ENCODE assay signal across 9 cellular contexts in the genomic region with DNA sequence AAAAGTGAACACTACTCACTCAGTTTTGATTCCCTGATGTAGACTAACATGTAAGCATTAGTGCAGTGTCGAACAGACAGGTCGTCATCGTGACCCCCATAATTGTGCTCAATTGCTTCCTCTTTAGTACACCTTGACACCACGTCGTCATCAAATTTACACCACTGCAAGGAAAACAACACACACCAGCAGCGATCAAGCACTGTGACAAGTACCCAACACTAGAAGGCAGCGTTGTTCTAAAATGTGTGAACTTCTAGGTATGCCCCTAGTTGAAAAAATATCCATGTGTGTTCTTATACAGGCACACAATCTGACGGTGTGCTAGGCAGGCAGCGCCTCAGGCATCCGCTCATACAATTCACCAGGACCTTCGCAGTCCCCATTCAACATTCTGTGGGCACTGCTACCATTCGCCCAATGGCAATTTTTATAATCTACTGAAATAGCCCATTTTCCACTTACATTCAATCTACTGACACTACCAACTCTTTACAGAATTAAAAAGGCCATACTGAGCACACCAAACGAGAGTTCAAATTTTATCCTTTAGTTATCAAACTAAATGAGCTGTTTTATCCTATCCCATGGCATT. TPM values are rescaled to one million over a fixed set of nuclear protein-coding genes. Genes with fewer than 3 reads are reported as not detected.
A peak's percentile ranks its signal among the peaks of the same experiment; 100 is the strongest.
DNase-seq lines count a peak whose midpoint lies in the region; ATAC-seq and TF ChIP-seq lines count a peak whose summit lies in the region.
"Had no signal": no experiment of that assay in that cellular context is flagged by ENCODE, and none has a peak within 500 bp of the region (broad histone marks: within the 10 kb centered on the region; RNA-seq: fewer than 3 reads in every experiment).

No MANE protein-coding gene starts in this region.

- H2AFZ ChIP-seq in hepatocyte: no peak overlapping the region

- intact Hi-C loops in activated T-helper 1 cell treated with anti-CD3 and anti-CD28 coated beads, Interleukin-12 subunit alpha, Interleukin-12 subunit beta, Interleukin-2, Interleukin-4 antibody, amounts not matched to agents 30 ng/mL and 10 ng/mL and 1 ng/mL, durations not matched to agents 14 hours and 24 hours and 36 hours (cut with micrococcal nuclease): loop anchor here (1.0 kb wide), 2 partner anchors 31 to 103 kb away; no protein-coding TSS in a partner anchor

- TF ChIP-seq CTCF in HFF-Myc (IDR thresholded peaks at IDR 0.05; ENCODE audit: low read depth, low read length, missing control alignments) (peak; percentile 49), RWPE2 (IDR thresholded peaks at IDR 0.05; ENCODE audit: poor library complexity, severe bottlenecking) (peak; percentile 34), hepatocyte (IDR thresholded peaks at IDR 0.05; ENCODE audit: poor library complexity) (peak; percentile 45)

- no peaks in the 10 kb centered on the region for H3K27me3 ChIP-seq in RWPE2 (ENCODE audit: insufficient read depth, poor library complexity, severe bottlenecking)
- H3K27me3 ChIP-seq in hepatocyte: no peaks in the 10 kb centered on the region
- H3K27me3 ChIP-seq: SJCRH30 had no signal

- H3K9me2 ChIP-seq in hepatocyte (replicated peaks; ENCODE audit: insufficient read depth): no peaks in the 10 kb centered on the region

- in situ Hi-C loops in Caki2 (cut with HindIII; ENCODE audit: low pct_unique_long_range_greater_than_20kb, low sequenced_read_pairs): no loop called here

- DNase-seq in Caki2 (ENCODE audit: low read depth) (peak; percentile 41), HFF-Myc (ENCODE audit: extremely low read depth, low read depth) (no peak), RWPE2 (ENCODE audit: low spot score) (no peak), hepatocyte (ENCODE audit: low spot score) (peak; percentile 44), NCI-H1436 (lab: John Stamatoyannopoulos, UW) (no peak), amygdala (lab: John Stamatoyannopoulos, UW) (no peak)
- DNase-seq in activated T-helper 1 cell treated with anti-CD3 and anti-CD28 coated beads, Interleukin-12 subunit alpha, Interleukin-12 subunit beta, Interleukin-2, Interleukin-4 antibody, amounts not matched to agents 30 ng/mL and 10 ng/mL and 1 ng/mL, durations not matched to agents 14 hours and 24 hours and 36 hours (ENCODE audit: low spot score): no peak

- ATAC-seq in RWPE2 (ENCODE audit: low read depth): 0 out of 3 replicates have a peak, but pooled peaks have one; percentile 40
- no peak for ATAC-seq in GM18909 (IDR thresholded peaks at IDR 0.05; ENCODE audit: poor library complexity, unreplicated experiment)

- 86% methylated on average over 13 of the region's 13 CpGs for WGBS in hepatocyte (ENCODE audit: low lambda C conversion rate, missing lambda C conversion rate)

- peaks cover 55% of the 10 kb centered on the region for H3K36me3 Mint-ChIP-seq in activated T-helper 1 cell treated with anti-CD3 and anti-CD28 coated beads, Interleukin-12 subunit alpha, Interleukin-12 subunit beta, Interleukin-2, Interleukin-4 antibody, amounts not matched to agents 30 ng/mL and 10 ng/mL and 1 ng/mL, durations not matched to agents 14 hours and 24 hours and 36 hours (ENCODE audit: low read depth)

- peaks cover 37% of the 10 kb centered on the region for H3K79me2 ChIP-seq in hepatocyte

- no peak overlapping the region for H3K4me3 Mint-ChIP-seq in activated T-helper 1 cell treated with anti-CD3 and anti-CD28 coated beads, Interleukin-12 subunit alpha, Interleukin-12 subunit beta, Interleukin-2, Interleukin-4 antibody, amounts not matched to agents 30 ng/mL and 10 ng/mL and 1 ng/mL, durations not matched to agents 14 hours and 24 hours and 36 hours

- no peak overlapping the region for H3K4me2 ChIP-seq in hepatocyte

- H3K27me3 Mint-ChIP-seq in activated T-helper 1 cell treated with anti-CD3 and anti-CD28 coated beads, Interleukin-12 subunit alpha, Interleukin-12 subunit beta, Interleukin-2, Interleukin-4 antibody, amounts not matched to agents 30 ng/mL and 10 ng/mL and 1 ng/mL, durations not matched to agents 14 hours and 24 hours and 36 hours (ENCODE audit: insufficient read depth): no peaks in the 10 kb centered on the region

- H3K4me3 ChIP-seq in HFF-Myc (replicated peaks; ENCODE audit: low read depth, low read length) (no peak overlapping the region), RWPE2 (ENCODE audit: severe bottlenecking) (no peak overlapping the region), hepatocyte (no peak overlapping the region)
- H3K4me3 ChIP-seq: SJCRH30 had no signal

- H4K20me1 ChIP-seq in hepatocyte (ENCODE audit: insufficient read depth, poor library complexity, severe bottlenecking): peaks cover 6% of the 10 kb centered on the region

- H3K9me3 Mint-ChIP-seq in activated T-helper 1 cell treated with anti-CD3 and anti-CD28 coated beads, Interleukin-12 subunit alpha, Interleukin-12 subunit beta, Interleukin-2, Interleukin-4 antibody, amounts not matched to agents 30 ng/mL and 10 ng/mL and 1 ng/mL, durations not matched to agents 14 hours and 24 hours and 36 hours: no peaks in the 10 kb centered on the region

- H3K9me3 ChIP-seq in RWPE2 (ENCODE audit: severe bottlenecking): no peaks in the 10 kb centered on the region
- no peaks in the 10 kb centered on the region for H3K9me3 ChIP-seq in hepatocyte (ENCODE audit: low read depth)
- H3K9me3 ChIP-seq: SJCRH30 had no signal

- peaks cover 24% of the 10 kb centered on the region for H3K4me1 Mint-ChIP-seq in activated T-helper 1 cell treated with anti-CD3 and anti-CD28 coated beads, Interleukin-12 subunit alpha, Interleukin-12 subunit beta, Interleukin-2, Interleukin-4 antibody, amounts not matched to agents 30 ng/mL and 10 ng/mL and 1 ng/mL, durations not matched to agents 14 hours and 24 hours and 36 hours (ENCODE audit: low read depth)

- no peak overlapping the region for H3K27ac ChIP-seq in RWPE2 (ENCODE audit: poor library complexity, severe bottlenecking)
- H3K27ac ChIP-seq in hepatocyte: no peak overlapping the region
- H3K27ac ChIP-seq: SJCRH30 had no signal

- H3K27ac Mint-ChIP-seq in activated T-helper 1 cell treated with anti-CD3 and anti-CD28 coated beads, Interleukin-12 subunit alpha, Interleukin-12 subunit beta, Interleukin-2, Interleukin-4 antibody, amounts not matched to agents 30 ng/mL and 10 ng/mL and 1 ng/mL, durations not matched to agents 14 hours and 24 hours and 36 hours: no peak overlapping the region

- H3K36me3 ChIP-seq in RWPE2 (ENCODE audit: low read depth): peaks cover 95% of the 10 kb centered on the region
- peaks cover 8% of the 10 kb centered on the region for H3K36me3 ChIP-seq in hepatocyte (replicated peaks; ENCODE audit: insufficient read depth, low read depth)

- H3K4me1 ChIP-seq in RWPE2 (ENCODE audit: insufficient read depth, poor library complexity, severe bottlenecking) (no peaks in the 10 kb centered on the region), hepatocyte (ENCODE audit: insufficient read depth) (no peaks in the 10 kb centered on the region)
- H3K4me1 ChIP-seq: SJCRH30 had no signal

RNA-seq across cellular contexts. Expression of a gene that starts 23.1 kb away (rescaled TPM):
- not detected in 2 replicates for total RNA-seq in Caki2 (2014; rRNA removed; shearing (Covaris generic); ENCODE audit: low replicate concordance)
- total RNA-seq in hepatocyte: not detected in 2 replicates
- polyA plus RNA-seq in hepatocyte: not detected in 2 replicates
- total RNA-seq in activated T-helper 1 cell treated with anti-CD3 and anti-CD28 coated beads, Interleukin-12 subunit alpha, Interleukin-12 subunit beta, Interleukin-2, Interleukin-4 antibody, amounts not matched to agents 30 ng/mL and 10 ng/mL and 1 ng/mL, durations not matched to agents 14 hours and 24 hours and 36 hours: not detected in 2 replicates
- total RNA-seq: SJCRH30 had no signal

RNA-seq across cellular contexts. Expression of a gene that starts 36.5 kb away (rescaled TPM):
- total RNA-seq in Caki2 (2014; rRNA removed; shearing (Covaris generic); ENCODE audit: low replicate concordance): 293 and 367 TPM in 2 replicates
- total RNA-seq in hepatocyte: 113 and 140 TPM in 2 replicates
- 164 and 167 TPM in 2 replicates for polyA plus RNA-seq in hepatocyte
- total RNA-seq in activated T-helper 1 cell treated with anti-CD3 and anti-CD28 coated beads, Interleukin-12 subunit alpha, Interleukin-12 subunit beta, Interleukin-2, Interleukin-4 antibody, amounts not matched to agents 30 ng/mL and 10 ng/mL and 1 ng/mL, durations not matched to agents 14 hours and 24 hours and 36 hours: 79.4 and 80.5 TPM in 2 replicates

RNA-seq across cellular contexts. Expression of a gene that starts 58.4 kb away (rescaled TPM):
- total RNA-seq in Caki2 (2014; rRNA removed; shearing (Covaris generic); ENCODE audit: low replicate concordance): 14.9 and 27.2 TPM in 2 replicates
- total RNA-seq in hepatocyte: 40.8 and 44.2 TPM in 2 replicates
- polyA plus RNA-seq in hepatocyte: 38.0 and 46.7 TPM in 2 replicates
- 184 and 188 TPM in 2 replicates for total RNA-seq in activated T-helper 1 cell treated with anti-CD3 and anti-CD28 coated beads, Interleukin-12 subunit alpha, Interleukin-12 subunit beta, Interleukin-2, Interleukin-4 antibody, amounts not matched to agents 30 ng/mL and 10 ng/mL and 1 ng/mL, durations not matched to agents 14 hours and 24 hours and 36 hours

Comparison
In these comparisons a context has a peak if more than half of its experiments do, and no peak if none do; other contexts are left out.
1. DNase-seq: peak in Caki2 (single experiment) and hepatocyte (single experiment); none in HFF-Myc (single experiment), RWPE2 (single experiment), NCI-H1436 (single experiment), amygdala (0 of 56) and activated T-helper 1 cell treated with anti-CD3 and anti-CD28 coated beads, Interleukin-12 subunit alpha, Interleukin-12 subunit beta, Interleukin-2, Interleukin-4 antibody, amounts not matched to agents 30 ng/mL and 10 ng/mL and 1 ng/mL, durations not matched to agents 14 hours and 24 hours and 36 hours (single experiment).
2. Peak in every context shown above with its lines, with median percentiles within 50 percentile points of each other: CTCF ChIP-seq.